35 cellular contexts compared by ENCODE assay signal in the genomic region with DNA sequence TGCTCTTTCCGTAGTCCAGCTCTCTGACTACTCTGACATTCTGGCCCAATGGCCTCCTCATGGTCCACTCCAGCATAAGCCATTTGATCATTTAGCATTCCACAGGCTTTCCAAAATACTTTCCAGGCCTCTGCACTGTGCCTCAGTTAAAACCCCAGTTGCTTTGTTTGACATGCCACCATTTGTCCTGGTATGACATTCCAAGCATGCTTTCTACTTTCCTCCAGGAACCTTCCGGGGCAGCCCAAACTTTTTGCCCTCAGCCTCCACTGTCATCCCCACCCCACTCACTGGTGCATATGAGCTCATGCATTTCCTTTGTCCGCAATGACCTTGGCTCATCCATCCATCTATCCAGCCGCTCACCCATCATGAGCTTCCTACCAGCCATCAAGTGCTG. TPM values are rescaled to one million over a fixed set of nuclear protein-coding genes. Genes with fewer than 3 reads are reported as not detected.
"Had no signal": no experiment of that assay in that cellular context is flagged by ENCODE, and none has a peak within 500 bp of the region (broad histone marks: within the 10 kb centered on the region; RNA-seq: fewer than 3 reads in every experiment).

No MANE protein-coding gene starts in this region.

- H3K4me1 ChIP-seq: adrenal gland, body of pancreas, foreskin keratinocyte, gastrocnemius medialis had no signal

- DNase-seq: activated CD4-positive, alpha-beta memory T cell treated with anti-CD3 and anti-CD28 coated beads for 36 hours; activated CD4-positive, alpha-beta T cell treated with anti-CD3 and anti-CD28 coated beads for 36 hours; activated CD4-positive, alpha-beta T cell treated with anti-CD3 and anti-CD28 coated beads, Interleukin-2, amount 10 ng/mL, durations not matched to agents 24 days and 14 days; activated CD4-positive, CD25-positive, alpha-beta regulatory T cell; activated CD4-positive, CD25-positive, alpha-beta regulatory T cell treated with anti-CD3 and anti-CD28 coated beads, Interleukin-2, amount 50 U/mL, for 72 hours; activated CD8-positive, alpha-beta memory T cell treated with anti-CD3 and anti-CD28 coated beads, Interleukin-2, amount 10 ng/mL, durations not matched to agents 7 days and 5 days; activated CD8-positive, alpha-beta memory T cell treated with anti-CD3 and anti-CD28 coated beads, Interleukin-2, amount 50 U/mL, for 4 hours; activated CD8-positive, alpha-beta T cell treated with anti-CD3 and anti-CD28 coated beads, Interleukin-2, amount 10 ng/mL, durations not matched to agents 7 days and 5 days; activated effector memory CD4-positive, alpha-beta T cell treated with anti-CD3 and anti-CD28 coated beads, Interleukin-2, amount 50 U/mL, for 16 hours; activated naive CD4-positive, alpha-beta T cell treated with anti-CD3 and anti-CD28 coated beads for 36 hours; activated naive CD8-positive, alpha-beta T cell treated with anti-CD3 and anti-CD28 coated beads for 36 hours; activated naive CD8-positive, alpha-beta T cell treated with anti-CD3 and anti-CD28 coated beads, Interleukin-2, amount 50 U/mL, for 24 hours; activated T-cell treated with anti-CD3 and anti-CD28 coated beads, Interleukin-2, amount 50 U/mL, for 1 hour; activated T-cell treated with anti-CD3 and anti-CD28 coated beads, Interleukin-2, amount 50 U/mL, for 48 hours; adrenal gland; amygdala; aorta; body of pancreas; caudate nucleus; cortex of kidney; dermis blood vessel endothelial cell; effector CD8-positive, alpha-beta T cell; foreskin keratinocyte; gastrocnemius medialis; T-helper 1 cell; T-helper 17 cell; T1000; WERI-Rb-1 had no signal

- H3K4me3 Mint-ChIP-seq: activated CD4-positive, alpha-beta memory T cell treated with anti-CD3 and anti-CD28 coated beads for 36 hours; activated CD4-positive, alpha-beta T cell treated with anti-CD3 and anti-CD28 coated beads for 36 hours; activated CD4-positive, alpha-beta T cell treated with anti-CD3 and anti-CD28 coated beads, Interleukin-2, amount 10 ng/mL, durations not matched to agents 24 days and 14 days; activated CD8-positive, alpha-beta memory T cell treated with anti-CD3 and anti-CD28 coated beads, Interleukin-2, amount 10 ng/mL, durations not matched to agents 7 days and 5 days; activated CD8-positive, alpha-beta T cell treated with anti-CD3 and anti-CD28 coated beads, Interleukin-2, amount 10 ng/mL, durations not matched to agents 7 days and 5 days; activated naive CD4-positive, alpha-beta T cell treated with anti-CD3 and anti-CD28 coated beads for 36 hours; activated naive CD4-positive, alpha-beta T cell treated with anti-CD3 and anti-CD28 coated beads, Interleukin-2, amount 50 U/mL, for 24 hours; activated naive CD8-positive, alpha-beta T cell treated with anti-CD3 and anti-CD28 coated beads for 36 hours; activated naive CD8-positive, alpha-beta T cell treated with anti-CD3 and anti-CD28 coated beads, Interleukin-2, amount 50 U/mL, for 24 hours; activated T-helper 1 cell treated with anti-CD3 and anti-CD28 coated beads, Interleukin-12 subunit alpha, Interleukin-12 subunit beta, Interleukin-2, Interleukin-4 antibody, amounts not matched to agents 30 ng/mL and 10 ng/mL and 1 ng/mL, durations not matched to agents 14 hours and 24 hours and 36 hours; T-helper 17 cell; T-helper 2 cell treated with Interferon-gamma antibody and Interleukin-4, amounts not matched to agents 5 μg/mL and 100 μg/mL, for 36 hours had no signal

- H3K27ac Mint-ChIP-seq: activated CD4-positive, alpha-beta memory T cell treated with anti-CD3 and anti-CD28 coated beads for 36 hours; activated CD4-positive, alpha-beta T cell treated with anti-CD3 and anti-CD28 coated beads for 36 hours; activated CD4-positive, alpha-beta T cell treated with anti-CD3 and anti-CD28 coated beads, Interleukin-2, amount 10 ng/mL, durations not matched to agents 24 days and 14 days; activated CD8-positive, alpha-beta memory T cell treated with anti-CD3 and anti-CD28 coated beads, Interleukin-2, amount 10 ng/mL, durations not matched to agents 7 days and 5 days; activated CD8-positive, alpha-beta T cell treated with anti-CD3 and anti-CD28 coated beads, Interleukin-2, amount 10 ng/mL, durations not matched to agents 7 days and 5 days; activated naive CD4-positive, alpha-beta T cell treated with anti-CD3 and anti-CD28 coated beads for 36 hours; activated naive CD4-positive, alpha-beta T cell treated with anti-CD3 and anti-CD28 coated beads, Interleukin-2, amount 50 U/mL, for 24 hours; activated naive CD8-positive, alpha-beta T cell treated with anti-CD3 and anti-CD28 coated beads for 36 hours; activated naive CD8-positive, alpha-beta T cell treated with anti-CD3 and anti-CD28 coated beads, Interleukin-2, amount 50 U/mL, for 24 hours; activated T-helper 1 cell treated with anti-CD3 and anti-CD28 coated beads, Interleukin-12 subunit alpha, Interleukin-12 subunit beta, Interleukin-2, Interleukin-4 antibody, amounts not matched to agents 30 ng/mL and 10 ng/mL and 1 ng/mL, durations not matched to agents 14 hours and 24 hours and 36 hours; activated T-helper 2 cell treated with anti-CD3 and anti-CD28 coated beads, Interferon-gamma antibody, Interleukin-2, Interleukin-4, amounts not matched to agents 10 μg/mL and 5 μg/mL and 100 μg/mL, durations not matched to agents 14 hours and 24 hours and 36 hours; T-helper 17 cell; T-helper 2 cell treated with Interferon-gamma antibody and Interleukin-4, amounts not matched to agents 5 μg/mL and 100 μg/mL, for 36 hours had no signal

- ATAC-seq: activated CD4-positive, alpha-beta T cell treated with anti-CD3 and anti-CD28 coated beads for 36 hours; activated CD8-positive, alpha-beta memory T cell treated with anti-CD3 and anti-CD28 coated beads, Interleukin-2, amount 10 ng/mL, durations not matched to agents 7 days and 5 days; activated CD8-positive, alpha-beta T cell treated with anti-CD3 and anti-CD28 coated beads, Interleukin-2, amount 10 ng/mL, durations not matched to agents 7 days and 5 days; activated naive CD8-positive, alpha-beta T cell treated with anti-CD3 and anti-CD28 coated beads, Interleukin-2, amount 50 U/mL, for 24 hours; body of pancreas; esophagus mucosa; foreskin keratinocyte; gastrocnemius medialis; T-helper 17 cell had no signal

- H3K9me3 Mint-ChIP-seq: activated CD4-positive, alpha-beta memory T cell treated with anti-CD3 and anti-CD28 coated beads for 36 hours; activated CD4-positive, alpha-beta T cell treated with anti-CD3 and anti-CD28 coated beads, Interleukin-2, amount 10 ng/mL, durations not matched to agents 24 days and 14 days; activated naive CD4-positive, alpha-beta T cell treated with anti-CD3 and anti-CD28 coated beads for 36 hours; activated naive CD4-positive, alpha-beta T cell treated with anti-CD3 and anti-CD28 coated beads, Interleukin-2, amount 50 U/mL, for 24 hours; activated naive CD8-positive, alpha-beta T cell treated with anti-CD3 and anti-CD28 coated beads for 36 hours; activated naive CD8-positive, alpha-beta T cell treated with anti-CD3 and anti-CD28 coated beads, Interleukin-2, amount 50 U/mL, for 24 hours; activated T-helper 1 cell treated with anti-CD3 and anti-CD28 coated beads, Interleukin-12 subunit alpha, Interleukin-12 subunit beta, Interleukin-2, Interleukin-4 antibody, amounts not matched to agents 30 ng/mL and 10 ng/mL and 1 ng/mL, durations not matched to agents 14 hours and 24 hours and 36 hours; activated T-helper 2 cell treated with anti-CD3 and anti-CD28 coated beads, Interferon-gamma antibody, Interleukin-2, Interleukin-4, amounts not matched to agents 10 μg/mL and 5 μg/mL and 100 μg/mL, durations not matched to agents 14 hours and 24 hours and 36 hours; T-helper 2 cell treated with Interferon-gamma antibody and Interleukin-4, amounts not matched to agents 5 μg/mL and 100 μg/mL, for 36 hours had no signal

- H3K27ac ChIP-seq: adrenal gland, body of pancreas, foreskin keratinocyte, gastrocnemius medialis, WERI-Rb-1 had no signal

- H3K9me3 ChIP-seq: adrenal gland, body of pancreas, gastrocnemius medialis had no signal

- H3K36me3 Mint-ChIP-seq: activated CD4-positive, alpha-beta memory T cell treated with anti-CD3 and anti-CD28 coated beads for 36 hours; activated CD8-positive, alpha-beta memory T cell treated with anti-CD3 and anti-CD28 coated beads, Interleukin-2, amount 10 ng/mL, durations not matched to agents 7 days and 5 days; activated naive CD4-positive, alpha-beta T cell treated with anti-CD3 and anti-CD28 coated beads, Interleukin-2, amount 50 U/mL, for 24 hours; activated naive CD8-positive, alpha-beta T cell treated with anti-CD3 and anti-CD28 coated beads for 36 hours had no signal

- H3K4me3 ChIP-seq: adrenal gland, body of pancreas, gastrocnemius medialis had no signal

- H3K27me3 ChIP-seq: adrenal gland, body of pancreas had no signal

- FAIRE-seq: colon, endometrium had no signal

- H3K36me3 ChIP-seq: adrenal gland, gastrocnemius medialis, WERI-Rb-1 had no signal

- H3K4me1 Mint-ChIP-seq: activated CD4-positive, alpha-beta T cell treated with anti-CD3 and anti-CD28 coated beads for 36 hours; activated CD4-positive, alpha-beta T cell treated with anti-CD3 and anti-CD28 coated beads, Interleukin-2, amount 10 ng/mL, durations not matched to agents 24 days and 14 days; activated CD8-positive, alpha-beta memory T cell treated with anti-CD3 and anti-CD28 coated beads, Interleukin-2, amount 10 ng/mL, durations not matched to agents 7 days and 5 days; activated naive CD4-positive, alpha-beta T cell treated with anti-CD3 and anti-CD28 coated beads, Interleukin-2, amount 50 U/mL, for 24 hours; activated naive CD8-positive, alpha-beta T cell treated with anti-CD3 and anti-CD28 coated beads for 36 hours; activated naive CD8-positive, alpha-beta T cell treated with anti-CD3 and anti-CD28 coated beads, Interleukin-2, amount 50 U/mL, for 24 hours; T-helper 17 cell had no signal

RNA-seq across cellular contexts. Expression of a gene that starts 41.8 kb away (rescaled TPM):
- total RNA-seq: activated CD8-positive, alpha-beta T cell treated with anti-CD3 and anti-CD28 coated beads, Interleukin-2, amount 10 ng/mL, durations not matched to agents 7 days and 5 days; activated naive CD4-positive, alpha-beta T cell treated with anti-CD3 and anti-CD28 coated beads for 36 hours had no signal
